Comparison of ENCODE assay signal across 11 cellular contexts in the genomic region with DNA sequence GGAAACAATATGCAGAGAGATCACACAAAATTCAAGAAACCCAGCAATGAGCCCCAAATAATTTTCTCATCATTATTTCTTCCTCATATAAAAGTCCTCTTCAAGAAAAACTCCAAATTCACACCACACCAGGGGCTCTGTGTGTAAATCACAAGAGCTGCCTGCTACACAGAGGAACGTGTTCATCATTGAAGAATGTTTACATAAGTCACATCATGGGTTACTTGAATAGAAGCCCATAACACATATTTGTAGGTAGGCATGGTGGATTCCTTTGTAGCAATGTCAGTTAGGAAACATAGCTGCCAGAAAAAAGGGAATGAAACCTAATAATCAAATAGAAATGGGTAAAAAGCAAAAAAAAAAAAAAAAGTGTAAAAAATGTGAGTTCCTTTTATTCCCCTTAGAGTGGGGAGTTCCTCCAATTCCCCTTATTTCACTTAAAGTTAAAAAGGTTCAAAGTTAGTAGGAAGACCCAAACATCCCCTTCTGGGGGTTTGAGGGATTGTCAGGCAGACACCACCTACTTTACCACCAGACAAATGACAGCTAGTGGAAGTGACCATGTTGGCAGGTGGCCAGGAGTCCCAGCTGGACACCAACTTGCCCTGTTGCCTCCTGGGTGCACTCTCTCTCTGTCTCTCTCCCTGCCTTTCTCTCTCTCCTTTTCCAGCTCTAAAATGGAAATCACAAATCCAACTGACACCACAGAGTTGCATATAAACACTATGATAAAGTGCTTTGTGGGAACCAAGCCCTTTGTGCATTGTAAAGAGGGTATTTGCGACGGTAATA.
DNase-seq lines count a peak whose midpoint lies in the region; ATAC-seq and TF ChIP-seq lines count a peak whose summit lies in the region.
"Had no signal": no experiment of that assay in that cellular context is flagged by ENCODE, and none has a peak within 500 bp of the region (broad histone marks: within the 10 kb centered on the region; RNA-seq: fewer than 3 reads in every experiment).

No MANE protein-coding gene starts in this region.

- no peaks in the 10 kb centered on the region for H4K20me1 ChIP-seq in GM23248 (ENCODE audit: insufficient read depth)

- H3K36me3 Mint-ChIP-seq in activated naive CD4-positive, alpha-beta T cell treated with anti-CD3 and anti-CD28 coated beads, Interleukin-2, amount 10 ng/mL, durations not matched to agents 7 days and 5 days = no peaks in the 10 kb centered on the region
- H3K36me3 Mint-ChIP-seq: activated naive CD8-positive, alpha-beta T cell; CD8-positive, alpha-beta memory T cell had no signal

- H3K36me3 ChIP-seq in BE2C = no peaks in the 10 kb centered on the region
- H3K36me3 ChIP-seq in GM23248 (ENCODE audit: low read depth) = no peaks in the 10 kb centered on the region
- H3K36me3 ChIP-seq in left lung = no peaks in the 10 kb centered on the region

- H3K4me3 ChIP-seq in BE2C (ENCODE audit: low read depth, low read length) = no peak overlapping the region
- H3K4me3 ChIP-seq in GM23248 = peak overlapping the region; percentile 30; the same call in 1 of the 2 replicates
- H3K4me3 ChIP-seq in left lung = no peak overlapping the region

- H3K9me3 ChIP-seq in BE2C (no peaks in the 10 kb centered on the region), GM23248 (ENCODE audit: low read depth) (no peaks in the 10 kb centered on the region), left lung (no peaks in the 10 kb centered on the region)

- H3K4me3 Mint-ChIP-seq in activated naive CD4-positive, alpha-beta T cell treated with anti-CD3 and anti-CD28 coated beads, Interleukin-2, amount 10 ng/mL, durations not matched to agents 7 days and 5 days = no peak overlapping the region
- H3K4me3 Mint-ChIP-seq: activated naive CD8-positive, alpha-beta T cell; CD8-positive, alpha-beta memory T cell had no signal

- in situ Hi-C loops in GM23248 (cut with MboI) = no loop called here

- H3K9me2 ChIP-seq in GM23248 (ENCODE audit: insufficient read depth) = no peaks in the 10 kb centered on the region

- no peaks in the 10 kb centered on the region for H3F3A ChIP-seq in GM23248 (ENCODE audit: insufficient read depth)

- peak overlapping the region; percentile 62; the same call in 1 of the 2 replicates for H2AFZ ChIP-seq in GM23248

- H3K27me3 Mint-ChIP-seq in activated naive CD4-positive, alpha-beta T cell treated with anti-CD3 and anti-CD28 coated beads, Interleukin-2, amount 10 ng/mL, durations not matched to agents 7 days and 5 days = peaks cover 19% of the 10 kb centered on the region

- H3K4me1 ChIP-seq in BE2C = no peaks in the 10 kb centered on the region
- peaks cover 17% of the 10 kb centered on the region for H3K4me1 ChIP-seq in GM23248 (ENCODE audit: insufficient read depth)
- H3K4me1 ChIP-seq in left lung = peaks cover 0 to 13% of the 10 kb centered on the region in 2 donors

- H3K9me3 Mint-ChIP-seq in activated naive CD4-positive, alpha-beta T cell treated with anti-CD3 and anti-CD28 coated beads, Interleukin-2, amount 10 ng/mL, durations not matched to agents 7 days and 5 days = no peaks in the 10 kb centered on the region

- WGBS in GM23248 (ENCODE audit: low coverage in 1 of 2, low lambda C conversion rate in 2 of 2, missing lambda C conversion rate in 2 of 2), 2 experiments = 41 to 63% methylated on average over 3 of the region's 3 CpGs

- DNase-seq in BE2C (peak; percentile 46), GM23248 (peak; percentile 51), NCI-H748 treated with DMSO at 0.1 percent for 48 hours (lab: John Stamatoyannopoulos, UW) (peak; percentile 80), glomerular visceral epithelial cell (ENCODE audit: extremely low spot score) (peak; percentile 31), T-helper 2 cell (no peak), left lung (no peak)
- DNase-seq in activated naive CD4-positive, alpha-beta T cell treated with anti-CD3 and anti-CD28 coated beads, Interleukin-2, amount 10 ng/mL, durations not matched to agents 7 days and 5 days = no peak
- DNase-seq: CD8-positive, alpha-beta memory T cell; OCI-M1 had no signal

- no peak overlapping the region for H3K27ac Mint-ChIP-seq in activated naive CD4-positive, alpha-beta T cell treated with anti-CD3 and anti-CD28 coated beads, Interleukin-2, amount 10 ng/mL, durations not matched to agents 7 days and 5 days
- H3K27ac Mint-ChIP-seq: activated naive CD8-positive, alpha-beta T cell; CD8-positive, alpha-beta memory T cell had no signal

- no peak overlapping the region for H3K9ac ChIP-seq in GM23248

- H3K4me1 Mint-ChIP-seq in activated naive CD4-positive, alpha-beta T cell treated with anti-CD3 and anti-CD28 coated beads, Interleukin-2, amount 10 ng/mL, durations not matched to agents 7 days and 5 days = no peaks in the 10 kb centered on the region
- H3K4me1 Mint-ChIP-seq: CD8-positive, alpha-beta memory T cell had no signal

- H3K27ac ChIP-seq in GM23248 (no peak overlapping the region), left lung (no peak overlapping the region)

- H3K27me3 ChIP-seq in BE2C (no peaks in the 10 kb centered on the region), GM23248 (replicated peaks; ENCODE audit: insufficient read depth) (no peaks in the 10 kb centered on the region), left lung (no peaks in the 10 kb centered on the region)

- no peaks in the 10 kb centered on the region for H3K79me2 ChIP-seq in GM23248 (ENCODE audit: insufficient read depth)

- CTCF ChIA-PET in activated naive CD4-positive, alpha-beta T cell treated with anti-CD3 and anti-CD28 coated beads, Interleukin-2, amount 10 ng/mL, durations not matched to agents 7 days and 5 days (lab: Charles Lee) = no interaction called here

- no peak for ATAC-seq in HG03097 (IDR thresholded peaks at IDR 0.05; ENCODE audit: low FRiP score, unreplicated experiment)
- ATAC-seq in left lung = no peak

- TF ChIP-seq CTCF in BE2C (IDR thresholded peaks at IDR 0.05; ENCODE audit: low read depth, low read length) (0 out of 2 replicates have a peak, but pooled peaks have one; percentile 4), left lung (IDR thresholded peaks at IDR 0.05) (no peak)

- peak overlapping the region; percentile 41 for H3K4me2 ChIP-seq in GM23248 (ENCODE audit: unreplicated experiment)

- intact Hi-C loops in left lung (cut with DNase I) = no loop called here

Comparison
In these comparisons a context has a peak if more than half of its experiments do, and no peak if none do; other contexts are left out.
1. DNase-seq: peak in BE2C (single experiment), GM23248 (single experiment), NCI-H748 treated with DMSO at 0.1 percent for 48 hours (single experiment) and glomerular visceral epithelial cell (single experiment); none in T-helper 2 cell (0 of 5), activated naive CD4-positive, alpha-beta T cell treated with anti-CD3 and anti-CD28 coated beads, Interleukin-2, amount 10 ng/mL, durations not matched to agents 7 days and 5 days (single experiment) and left lung (0 of 2).